Comparison of ENCODE assay signal across 24 cellular contexts in the genomic region with DNA sequence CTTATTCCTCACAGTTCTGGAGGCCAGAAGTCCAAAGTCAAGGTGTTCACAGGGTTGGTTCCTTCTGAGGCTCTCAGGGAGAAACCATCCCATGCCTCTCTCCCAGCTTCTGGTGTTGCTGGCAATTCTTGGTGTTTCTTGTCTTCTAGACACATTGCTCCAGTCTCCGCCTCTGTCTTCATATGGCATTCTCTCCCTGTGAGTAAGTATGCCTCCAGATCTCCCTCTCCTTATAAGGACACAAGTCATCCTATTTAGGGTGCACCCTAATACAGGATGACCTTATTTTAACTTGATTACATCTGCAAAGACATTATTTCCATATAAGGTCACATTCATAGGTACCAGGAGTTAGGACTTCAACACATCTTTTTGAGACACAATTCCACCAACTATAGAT.
"Had no signal": no experiment of that assay in that cellular context is flagged by ENCODE, and none has a peak within 500 bp of the region (broad histone marks: within the 10 kb centered on the region; RNA-seq: fewer than 3 reads in every experiment).

No MANE protein-coding gene starts in this region.

- H3K9ac ChIP-seq: neural progenitor cell had no signal

- H3K36me3 ChIP-seq: esophagus muscularis mucosa, gastrocnemius medialis, left ventricle myocardium inferior, neural progenitor cell, stomach, thoracic aorta, transverse colon had no signal

- H3K27ac ChIP-seq: epithelial cell of prostate, esophagus muscularis mucosa, gastrocnemius medialis, left ventricle myocardium inferior, neural progenitor cell, skin epidermis, stomach, thoracic aorta, transverse colon had no signal

- H3K4me1 ChIP-seq: gastrocnemius medialis, left ventricle myocardium inferior, neural progenitor cell, transverse colon had no signal

- H2AFZ ChIP-seq: neural progenitor cell had no signal

- DNase-seq: effector memory CD8-positive, alpha-beta T cell; gastrocnemius medialis; glutamatergic neuron; immature natural killer cell; kidney; left cardiac atrium; left ventricle myocardium inferior; mesenchymal stem cell; midbrain; posterior cingulate gyrus; stimulated activated CD4-positive, alpha-beta T cell treated with anti-CD3 and anti-CD28 coated beads, Interleukin-2, amount 100 ng/mL, for 24 hours; stimulated activated CD4-positive, alpha-beta T cell treated with anti-CD3 and anti-CD28 coated beads, Interleukin-4, amount 100 ng/mL, for 4 hours; stimulated activated naive CD4-positive, alpha-beta T cell; stomach; substantia nigra; transverse colon had no signal

- ATAC-seq: effector memory CD8-positive, alpha-beta T cell; gastrocnemius medialis; left cardiac atrium; natural killer cell treated with Interleukin-12 subunit alpha and Interleukin-12 subunit beta and Interleukin-15 and Interleukin-18, amount 100 ng/mL, for 72 hours; sciatic nerve had no signal

- H3K4me2 ChIP-seq: neural progenitor cell had no signal

- H3K4me3 ChIP-seq: esophagus muscularis mucosa, gastrocnemius medialis, left ventricle myocardium inferior, lung, neural progenitor cell, skin epidermis, stomach, thoracic aorta, transverse colon had no signal

- H3K9me3 ChIP-seq: esophagus muscularis mucosa, gastrocnemius medialis, thoracic aorta, transverse colon had no signal

- H3K27me3 ChIP-seq: esophagus muscularis mucosa, gastrocnemius medialis, neural progenitor cell, stomach, transverse colon had no signal
